Comparison of ENCODE assay signal across 8 cellular contexts in genomic region chr1:15848929-15849774, GRCh38. TPM values are rescaled to one million over a fixed set of nuclear protein-coding genes. Genes with fewer than 3 reads are reported as not detected.
DNase-seq lines count a peak whose midpoint lies in the region; ATAC-seq and TF ChIP-seq lines count a peak whose summit lies in the region.

No MANE protein-coding gene starts in this region.

- H3K36me3 ChIP-seq in uterus: no peaks in the 10 kb centered on the region

- H3K27ac ChIP-seq in uterus: peak overlapping the region; percentile 91 to 99

- DNase-seq in GF-D8 (lab: John Stamatoyannopoulos, UW): peak; percentile 71
- DNase-seq in NCI-H1417 treated with DMSO at 0.1 percent for 48 hours (lab: John Stamatoyannopoulos, UW): peak; percentile 65
- DNase-seq in SW 1271 (lab: John Stamatoyannopoulos, UW): peak; percentile 25 to 67
- peak; percentile 61 for DNase-seq in amniotic stem cell (lab: John Stamatoyannopoulos, UW)
- peak; percentile 87 for DNase-seq in left ventricle myocardium superior
- peak; percentile 95 for DNase-seq in posterior vena cava (ENCODE audit: low spot score)
- DNase-seq in uterus: peak; percentile 80 to 83

- no peaks in the 10 kb centered on the region for H3K27me3 ChIP-seq in uterus

- TF ChIP-seq CTCF in uterus (IDR thresholded peaks at IDR 0.05): peak in 1 of 4 experiments; percentile 21

- H3K9me3 ChIP-seq in uterus: no peaks in the 10 kb centered on the region

- ATAC-seq in left ventricle myocardium superior (peak; percentile 44), HG02970 (IDR thresholded peaks at IDR 0.05; ENCODE audit: low FRiP score, unreplicated experiment) (no peak)

- H3K4me1 ChIP-seq in uterus: peaks cover 9 to 11% of the 10 kb centered on the region in 2 donors

- intact Hi-C loops in left ventricle myocardium superior (cut with micrococcal nuclease): no loop called here
- intact Hi-C loops in posterior vena cava (cut with DNase I): loop anchor here in 1 of 2 donors (5.0 to 10.0 kb wide), 2 partner anchors 38 to 54 kb away; no protein-coding TSS in a partner anchor
- intact Hi-C loops in uterus (cut with DNase I; ENCODE audit: low total_unique reads): loop anchor here (2.0 kb wide), 1 partner anchor 16 kb away; no protein-coding TSS in a partner anchor

- peak overlapping the region; percentile 74 to 94 for H3K4me3 ChIP-seq in uterus

- TF ChIP-seq POLR2A in uterus (IDR thresholded peaks at IDR 0.05): peak; percentile 61 to 73

RNA-seq across cellular contexts. Expression of gene SPEN, which starts 1.6 kb away (rescaled TPM):
- 20.5 TPM for total RNA-seq in left ventricle myocardium superior
- total RNA-seq in posterior vena cava: 10 to 100 TPM; 59.9 to 68.5 TPM
- 100 to 1,000 TPM in 1 of 4 donors, 10 to 100 TPM in 3; 18.8 to 104 (median 73.8) TPM for total RNA-seq in uterus

RNA-seq across cellular contexts. Expression of gene UQCRHL, which starts 41.7 kb away (rescaled TPM):
- total RNA-seq in left ventricle myocardium superior (6.0 TPM), posterior vena cava (under 1 TPM; 0.71 to 0.88 TPM), uterus (1 to 10 TPM in 2 of 4 donors, under 1 TPM in 1, not detected in 1; 0.59 to 1.9 (median 1.0) TPM)
